16 cellular contexts compared by ENCODE assay signal in genomic region chr12:107152331-107152730, GRCh38.
DNase-seq lines count a peak whose midpoint lies in the region; ATAC-seq and TF ChIP-seq lines count a peak whose summit lies in the region.
"Had no signal": no experiment of that assay in that cellular context is flagged by ENCODE, and none has a peak within 500 bp of the region (broad histone marks: within the 10 kb centered on the region; RNA-seq: fewer than 3 reads in every experiment).

No MANE protein-coding gene starts in this region.

- no peaks in the 10 kb centered on the region for H3K4me1 ChIP-seq in adipocyte (ENCODE audit: control insufficient read depth, insufficient read depth, low read length)
- H3K4me1 ChIP-seq in parathyroid adenoma: peaks cover 36% of the 10 kb centered on the region
- H3K4me1 ChIP-seq: BLaER1, Caco-2 had no signal

- ATAC-seq in HG02763 (IDR thresholded peaks at IDR 0.05; ENCODE audit: unreplicated experiment) (no peak), HG02798 (IDR thresholded peaks at IDR 0.05; ENCODE audit: poor library complexity, unreplicated experiment) (no peak)
- ATAC-seq: GM12878, GM23338 had no signal

- H3K79me2 ChIP-seq in parathyroid adenoma: no peaks in the 10 kb centered on the region

- no peaks in the 10 kb centered on the region for H3K36me3 ChIP-seq in adipocyte (ENCODE audit: control insufficient read depth, insufficient read depth, low read length, severe bottlenecking)
- no peaks in the 10 kb centered on the region for H3K36me3 ChIP-seq in brain microvascular endothelial cell (replicated peaks)
- no peaks in the 10 kb centered on the region for H3K36me3 ChIP-seq in parathyroid adenoma (ENCODE audit: control insufficient read depth, insufficient read depth, low read length)
- H3K36me3 ChIP-seq: BLaER1 had no signal

- H2AFZ ChIP-seq in parathyroid adenoma: peak overlapping the region; percentile 62
- H2AFZ ChIP-seq: GM23338 had no signal

- H3K27ac ChIP-seq in brain microvascular endothelial cell: no peak overlapping the region
- H3K27ac ChIP-seq in parathyroid adenoma: peak overlapping the region; percentile 61
- H3K27ac ChIP-seq: 22Rv1, BLaER1 had no signal

- peaks cover 15% of the 10 kb centered on the region for H3K9me3 ChIP-seq in adipocyte (ENCODE audit: control insufficient read depth, low read length)
- H3K9me3 ChIP-seq in parathyroid adenoma (ENCODE audit: control insufficient read depth, low read length): no peaks in the 10 kb centered on the region
- H3K9me3 ChIP-seq: Caco-2 had no signal

- no peak overlapping the region for H3K4me2 ChIP-seq in parathyroid adenoma (ENCODE audit: low read length)
- H3K4me2 ChIP-seq: BLaER1, GM23338 had no signal

- H3K9ac ChIP-seq in adipocyte (ENCODE audit: low read length): no peak overlapping the region
- no peak overlapping the region for H3K9ac ChIP-seq in parathyroid adenoma
- H3K9ac ChIP-seq: BLaER1 had no signal

- H3K27me3 ChIP-seq in adipocyte (replicated peaks; ENCODE audit: control insufficient read depth, insufficient read depth, low read length): peaks cover under 1% of the 10 kb centered on the region
- H3K27me3 ChIP-seq in brain microvascular endothelial cell (replicated peaks): no peaks in the 10 kb centered on the region
- H3K27me3 ChIP-seq in parathyroid adenoma (ENCODE audit: control insufficient read depth, insufficient read depth, low read length): no peaks in the 10 kb centered on the region
- H3K27me3 ChIP-seq: BLaER1 had no signal

- DNase-seq in EL: peak; percentile 10
- peak; percentile 34 for DNase-seq in adipocyte (ENCODE audit: low read depth)
- DNase-seq in brain microvascular endothelial cell: peak; percentile 28
- DNase-seq in AG08395 (ENCODE audit: low spot score): no peak
- DNase-seq: AML-193; Caco-2; CD8-positive, alpha-beta memory T cell; DND-41; H7 had no signal

- in situ Hi-C loops in brain microvascular endothelial cell (cut with HindIII; ENCODE audit: low pct_ligation_motif_present, low sequenced_read_pairs): no loop called here

- no peak for TF ChIP-seq CTCF in brain microvascular endothelial cell (IDR thresholded peaks at IDR 0.05; ENCODE audit: low read depth, low read length, missing control alignments)
- no peak for TF ChIP-seq CTCF in parathyroid adenoma (IDR thresholded peaks at IDR 0.05)

- H3K4me3 ChIP-seq in adipocyte (ENCODE audit: low read length): no peak overlapping the region
- H3K4me3 ChIP-seq in brain microvascular endothelial cell (ENCODE audit: low read depth, low read length): no peak overlapping the region
- H3K4me3 ChIP-seq in parathyroid adenoma (ENCODE audit: low read depth, low read length): no peak overlapping the region
- H3K4me3 ChIP-seq: BLaER1, GM12878, GM23338 had no signal
